In the genomic region with DNA sequence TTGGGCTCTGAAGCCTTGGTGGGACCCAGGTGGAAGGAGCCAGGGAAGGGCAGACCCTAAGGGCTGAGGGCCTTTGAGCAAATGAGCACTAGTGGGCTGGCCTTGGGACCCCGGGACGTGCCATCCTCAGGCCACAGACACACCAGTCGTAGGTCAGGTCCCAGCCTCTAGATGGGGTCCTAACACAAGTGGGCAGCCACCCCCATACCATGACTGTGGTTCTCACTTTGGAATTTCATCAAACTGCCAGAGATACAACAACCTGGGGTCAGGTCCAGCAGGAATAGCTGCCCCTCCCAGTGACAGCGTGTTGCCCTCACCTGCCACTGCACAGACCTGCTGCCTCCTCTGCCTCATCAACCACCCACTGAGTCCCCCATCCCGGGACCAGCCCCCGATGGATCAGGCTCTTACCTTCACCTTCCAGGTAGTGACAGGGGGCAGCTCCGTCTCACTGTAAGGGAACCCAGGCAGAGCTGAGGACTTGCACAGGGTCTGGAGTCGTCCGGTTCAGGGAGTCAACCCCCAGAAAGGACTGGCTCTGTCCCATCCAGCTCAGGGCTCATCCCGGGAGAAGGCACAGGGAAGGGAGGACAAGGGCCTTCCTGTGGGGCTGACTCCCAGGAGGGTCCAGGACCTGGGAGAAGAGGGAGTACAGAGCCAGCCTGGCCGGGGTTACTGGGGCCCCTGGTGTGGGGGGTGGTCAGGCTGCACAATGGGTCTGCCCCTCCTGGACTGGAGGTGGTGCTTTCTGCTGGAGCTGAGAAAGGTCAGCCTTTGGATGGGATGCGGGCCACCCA, we compare ENCODE assay signal across 2 cellular contexts.
TF ChIP-seq lines count a peak whose summit lies in the region.

No MANE protein-coding gene starts in this region.

TF ChIP-seq in GM23338, 12 proteins besides CTCF, POLR2A, EP300 and RAD21:
- no peak for TF ChIP-seq NANOG (IDR thresholded peaks at IDR 0.05; ENCODE audit: borderline replicate concordance)
- TF ChIP-seq POLR2AphosphoS5 (IDR thresholded peaks at IDR 0.05; ENCODE audit: low read depth): no peak
- no peak for TF ChIP-seq ZNF331 (CRISPR knock-in tag; IDR thresholded peaks at IDR 0.05; ENCODE audit: low read depth)
- TF ChIP-seq, protein P1, sequence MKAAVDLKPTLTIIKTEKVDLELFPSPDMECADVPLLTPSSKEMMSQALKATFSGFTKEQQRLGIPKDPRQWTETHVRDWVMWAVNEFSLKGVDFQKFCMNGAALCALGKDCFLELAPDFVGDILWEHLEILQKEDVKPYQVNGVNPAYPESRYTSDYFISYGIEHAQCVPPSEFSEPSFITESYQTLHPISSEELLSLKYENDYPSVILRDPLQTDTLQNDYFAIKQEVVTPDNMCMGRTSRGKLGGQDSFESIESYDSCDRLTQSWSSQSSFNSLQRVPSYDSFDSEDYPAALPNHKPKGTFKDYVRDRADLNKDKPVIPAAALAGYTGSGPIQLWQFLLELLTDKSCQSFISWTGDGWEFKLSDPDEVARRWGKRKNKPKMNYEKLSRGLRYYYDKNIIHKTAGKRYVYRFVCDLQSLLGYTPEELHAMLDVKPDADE (IDR thresholded peaks at IDR 0.05): no peak
- no peak for TF ChIP-seq JUNB (IDR thresholded peaks at IDR 0.05; ENCODE audit: unreplicated experiment)
- TF ChIP-seq ZNF114 (CRISPR knock-in tag; IDR thresholded peaks at IDR 0.05): no peak
- no peak for TF ChIP-seq STAT1 (IDR thresholded peaks at IDR 0.05; ENCODE audit: unreplicated experiment)
- no peak for TF ChIP-seq EZH2phosphoT487 (IDR thresholded peaks at IDR 0.05; ENCODE audit: unreplicated experiment)
- TF ChIP-seq, protein P2, sequence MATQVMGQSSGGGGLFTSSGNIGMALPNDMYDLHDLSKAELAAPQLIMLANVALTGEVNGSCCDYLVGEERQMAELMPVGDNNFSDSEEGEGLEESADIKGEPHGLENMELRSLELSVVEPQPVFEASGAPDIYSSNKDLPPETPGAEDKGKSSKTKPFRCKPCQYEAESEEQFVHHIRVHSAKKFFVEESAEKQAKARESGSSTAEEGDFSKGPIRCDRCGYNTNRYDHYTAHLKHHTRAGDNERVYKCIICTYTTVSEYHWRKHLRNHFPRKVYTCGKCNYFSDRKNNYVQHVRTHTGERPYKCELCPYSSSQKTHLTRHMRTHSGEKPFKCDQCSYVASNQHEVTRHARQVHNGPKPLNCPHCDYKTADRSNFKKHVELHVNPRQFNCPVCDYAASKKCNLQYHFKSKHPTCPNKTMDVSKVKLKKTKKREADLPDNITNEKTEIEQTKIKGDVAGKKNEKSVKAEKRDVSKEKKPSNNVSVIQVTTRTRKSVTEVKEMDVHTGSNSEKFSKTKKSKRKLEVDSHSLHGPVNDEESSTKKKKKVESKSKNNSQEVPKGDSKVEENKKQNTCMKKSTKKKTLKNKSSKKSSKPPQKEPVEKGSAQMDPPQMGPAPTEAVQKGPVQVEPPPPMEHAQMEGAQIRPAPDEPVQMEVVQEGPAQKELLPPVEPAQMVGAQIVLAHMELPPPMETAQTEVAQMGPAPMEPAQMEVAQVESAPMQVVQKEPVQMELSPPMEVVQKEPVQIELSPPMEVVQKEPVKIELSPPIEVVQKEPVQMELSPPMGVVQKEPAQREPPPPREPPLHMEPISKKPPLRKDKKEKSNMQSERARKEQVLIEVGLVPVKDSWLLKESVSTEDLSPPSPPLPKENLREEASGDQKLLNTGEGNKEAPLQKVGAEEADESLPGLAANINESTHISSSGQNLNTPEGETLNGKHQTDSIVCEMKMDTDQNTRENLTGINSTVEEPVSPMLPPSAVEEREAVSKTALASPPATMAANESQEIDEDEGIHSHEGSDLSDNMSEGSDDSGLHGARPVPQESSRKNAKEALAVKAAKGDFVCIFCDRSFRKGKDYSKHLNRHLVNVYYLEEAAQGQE (IDR thresholded peaks at IDR 0.05; ENCODE audit: unreplicated experiment): no peak
- no peak for TF ChIP-seq CREB1 (CRISPR knock-in tag; IDR thresholded peaks at IDR 0.05; ENCODE audit: low read depth)
- TF ChIP-seq EZH2 (IDR thresholded peaks at IDR 0.05; ENCODE audit: low read depth, unreplicated experiment): no peak
TF ChIP-seq in GM23338: peak in this region for 0.

TF ChIP-seq in K562, 482 proteins besides CTCF, POLR2A, EP300 and RAD21 (continued from another document and continues in another):
- TF ChIP-seq ZBTB40 (IDR thresholded peaks at IDR 0.05): no peak
- no peak for TF ChIP-seq ZBTB40 (CRISPR knock-in tag; IDR thresholded peaks at IDR 0.05)
- TF ChIP-seq KLF16 (IDR thresholded peaks at IDR 0.05): no peak
- no peak for TF ChIP-seq CBX5 (IDR thresholded peaks at IDR 0.05; ENCODE audit: borderline replicate concordance, low read depth)
- TF ChIP-seq HNRNPH1 (optimal IDR thresholded peaks at IDR 0.05; ENCODE audit: low read depth, low read length): no peak
- no peak for TF ChIP-seq KHSRP (IDR thresholded peaks at IDR 0.05)
- no peak for TF ChIP-seq CBX2 (IDR thresholded peaks at IDR 0.05; ENCODE audit: insufficient read depth, low read length, poor library complexity, severe bottlenecking)
- no peak for TF ChIP-seq PML (IDR thresholded peaks at IDR 0.05; ENCODE audit: low read length)
- TF ChIP-seq CGGBP1 (CRISPR knock-in tag; IDR thresholded peaks at IDR 0.05): no peak
- no peak for TF ChIP-seq GTF2F1 (IDR thresholded peaks at IDR 0.05; ENCODE audit: low read depth, low read length)
- no peak for TF ChIP-seq NUFIP1 (IDR thresholded peaks at IDR 0.05; ENCODE audit: partially characterized antibody)
- TF ChIP-seq ATF2 (CRISPR knock-in tag; IDR thresholded peaks at IDR 0.05): no peak
- TF ChIP-seq, protein P3, sequence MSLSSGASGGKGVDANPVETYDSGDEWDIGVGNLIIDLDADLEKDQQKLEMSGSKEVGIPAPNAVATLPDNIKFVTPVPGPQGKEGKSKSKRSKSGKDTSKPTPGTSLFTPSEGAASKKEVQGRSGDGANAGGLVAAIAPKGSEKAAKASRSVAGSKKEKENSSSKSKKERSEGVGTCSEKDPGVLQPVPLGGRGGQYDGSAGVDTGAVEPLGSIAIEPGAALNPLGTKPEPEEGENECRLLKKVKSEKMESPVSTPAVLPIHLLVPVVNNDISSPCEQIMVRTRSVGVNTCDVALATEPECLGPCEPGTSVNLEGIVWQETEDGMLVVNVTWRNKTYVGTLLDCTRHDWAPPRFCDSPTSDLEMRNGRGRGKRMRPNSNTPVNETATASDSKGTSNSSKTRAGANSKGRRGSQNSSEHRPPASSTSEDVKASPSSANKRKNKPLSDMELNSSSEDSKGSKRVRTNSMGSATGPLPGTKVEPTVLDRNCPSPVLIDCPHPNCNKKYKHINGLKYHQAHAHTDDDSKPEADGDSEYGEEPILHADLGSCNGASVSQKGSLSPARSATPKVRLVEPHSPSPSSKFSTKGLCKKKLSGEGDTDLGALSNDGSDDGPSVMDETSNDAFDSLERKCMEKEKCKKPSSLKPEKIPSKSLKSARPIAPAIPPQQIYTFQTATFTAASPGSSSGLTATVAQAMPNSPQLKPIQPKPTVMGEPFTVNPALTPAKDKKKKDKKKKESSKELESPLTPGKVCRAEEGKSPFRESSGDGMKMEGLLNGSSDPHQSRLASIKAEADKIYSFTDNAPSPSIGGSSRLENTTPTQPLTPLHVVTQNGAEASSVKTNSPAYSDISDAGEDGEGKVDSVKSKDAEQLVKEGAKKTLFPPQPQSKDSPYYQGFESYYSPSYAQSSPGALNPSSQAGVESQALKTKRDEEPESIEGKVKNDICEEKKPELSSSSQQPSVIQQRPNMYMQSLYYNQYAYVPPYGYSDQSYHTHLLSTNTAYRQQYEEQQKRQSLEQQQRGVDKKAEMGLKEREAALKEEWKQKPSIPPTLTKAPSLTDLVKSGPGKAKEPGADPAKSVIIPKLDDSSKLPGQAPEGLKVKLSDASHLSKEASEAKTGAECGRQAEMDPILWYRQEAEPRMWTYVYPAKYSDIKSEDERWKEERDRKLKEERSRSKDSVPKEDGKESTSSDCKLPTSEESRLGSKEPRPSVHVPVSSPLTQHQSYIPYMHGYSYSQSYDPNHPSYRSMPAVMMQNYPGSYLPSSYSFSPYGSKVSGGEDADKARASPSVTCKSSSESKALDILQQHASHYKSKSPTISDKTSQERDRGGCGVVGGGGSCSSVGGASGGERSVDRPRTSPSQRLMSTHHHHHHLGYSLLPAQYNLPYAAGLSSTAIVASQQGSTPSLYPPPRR (CRISPR knock-in tag; IDR thresholded peaks at IDR 0.05; ENCODE audit: borderline replicate concordance): no peak
- TF ChIP-seq, protein P4, sequence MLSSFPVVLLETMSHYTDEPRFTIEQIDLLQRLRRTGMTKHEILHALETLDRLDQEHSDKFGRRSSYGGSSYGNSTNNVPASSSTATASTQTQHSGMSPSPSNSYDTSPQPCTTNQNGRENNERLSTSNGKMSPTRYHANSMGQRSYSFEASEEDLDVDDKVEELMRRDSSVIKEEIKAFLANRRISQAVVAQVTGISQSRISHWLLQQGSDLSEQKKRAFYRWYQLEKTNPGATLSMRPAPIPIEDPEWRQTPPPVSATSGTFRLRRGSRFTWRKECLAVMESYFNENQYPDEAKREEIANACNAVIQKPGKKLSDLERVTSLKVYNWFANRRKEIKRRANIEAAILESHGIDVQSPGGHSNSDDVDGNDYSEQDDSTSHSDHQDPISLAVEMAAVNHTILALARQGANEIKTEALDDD (IDR thresholded peaks at IDR 0.05): no peak
- no peak for TF ChIP-seq PURB (CRISPR knock-in tag; IDR thresholded peaks at IDR 0.05; ENCODE audit: low read depth)
- TF ChIP-seq, protein P5, sequence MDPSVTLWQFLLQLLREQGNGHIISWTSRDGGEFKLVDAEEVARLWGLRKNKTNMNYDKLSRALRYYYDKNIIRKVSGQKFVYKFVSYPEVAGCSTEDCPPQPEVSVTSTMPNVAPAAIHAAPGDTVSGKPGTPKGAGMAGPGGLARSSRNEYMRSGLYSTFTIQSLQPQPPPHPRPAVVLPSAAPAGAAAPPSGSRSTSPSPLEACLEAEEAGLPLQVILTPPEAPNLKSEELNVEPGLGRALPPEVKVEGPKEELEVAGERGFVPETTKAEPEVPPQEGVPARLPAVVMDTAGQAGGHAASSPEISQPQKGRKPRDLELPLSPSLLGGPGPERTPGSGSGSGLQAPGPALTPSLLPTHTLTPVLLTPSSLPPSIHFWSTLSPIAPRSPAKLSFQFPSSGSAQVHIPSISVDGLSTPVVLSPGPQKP (CRISPR knock-in tag; IDR thresholded peaks at IDR 0.05): no peak
- TF ChIP-seq ZNF79 (CRISPR knock-in tag; IDR thresholded peaks at IDR 0.05; ENCODE audit: low read depth): no peak
- TF ChIP-seq FOXM1 (IDR thresholded peaks at IDR 0.05; ENCODE audit: low read depth): no peak
- TF ChIP-seq FOXM1 (CRISPR knock-in tag; IDR thresholded peaks at IDR 0.05; ENCODE audit: low read depth): no peak
